In the genomic region with DNA sequence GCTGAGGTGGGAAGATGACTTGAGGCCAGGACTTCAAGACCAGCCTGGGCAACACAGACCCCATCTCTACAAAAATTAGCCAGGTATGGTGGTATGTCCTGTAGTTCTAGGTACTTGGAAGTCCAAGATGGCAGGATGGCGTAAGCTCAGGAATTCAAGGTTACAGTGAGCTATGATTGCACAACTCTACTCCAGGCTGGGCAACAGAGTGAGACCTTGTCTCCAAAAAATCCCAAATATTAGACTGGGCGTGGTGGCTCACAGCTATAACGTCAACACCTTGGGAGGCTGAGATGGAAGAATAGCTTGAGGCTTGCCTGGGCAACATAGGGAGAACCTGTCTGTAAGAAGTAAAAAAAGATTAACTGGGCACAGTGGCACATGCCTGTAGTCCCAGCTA, we compare ENCODE assay signal across 16 cellular contexts. TPM values are rescaled to one million over a fixed set of nuclear protein-coding genes. Genes with fewer than 3 reads are reported as not detected.
A peak's percentile ranks its signal among the peaks of the same experiment; 100 is the strongest.
DNase-seq lines count a peak whose midpoint lies in the region; ATAC-seq, FAIRE-seq and TF ChIP-seq lines count a peak whose summit lies in the region.
"Had no signal": no experiment of that assay in that cellular context is flagged by ENCODE, and none has a peak within 500 bp of the region (broad histone marks: within the 10 kb centered on the region; RNA-seq: fewer than 3 reads in every experiment).

No MANE protein-coding gene starts in this region.

- no peaks in the 10 kb centered on the region for H3K27me3 Mint-ChIP-seq in activated naive CD4-positive, alpha-beta T cell treated with anti-CD3 and anti-CD28 coated beads for 36 hours (ENCODE audit: low read depth)
- H3K27me3 Mint-ChIP-seq: CD4-positive, CD25-positive, alpha-beta regulatory T cell had no signal

- H3K4me3 ChIP-seq in Karpas-422 (ENCODE audit: low read length) (no peak overlapping the region), K562 (no peak overlapping the region)
- H3K4me3 ChIP-seq: BLaER1 treated with 17β-estradiol and CSF1 and Interleukin-3, amounts not matched to agents 10 nM and 100 nM had no signal

- peaks cover 35% of the 10 kb centered on the region for H3K79me2 ChIP-seq in Karpas-422 (ENCODE audit: low read length)
- no peaks in the 10 kb centered on the region; the same call in 1 of the 3 replicates for H3K79me2 ChIP-seq in K562 (ENCODE audit: control insufficient read depth, insufficient read depth, low read length)

- no peak for TF ChIP-seq RAD21 in K562 (CRISPR knock-in tag; conservative IDR thresholded peaks at IDR 0.05 in 1 of 2, IDR thresholded peaks at IDR 0.05 in 1 of 2)

- H2AFZ ChIP-seq in Karpas-422 (ENCODE audit: low read length), result no peak overlapping the region
- H2AFZ ChIP-seq in K562 (ENCODE audit: low read depth, low read length), result no peak overlapping the region

- H3K36me3 ChIP-seq in Karpas-422 (ENCODE audit: insufficient read depth, low read length) (peaks cover 6% of the 10 kb centered on the region), K562 (ENCODE audit: control insufficient read depth, insufficient read depth, low read length) (peaks cover 61% of the 10 kb centered on the region; the same call in 1 of the 3 replicates)

- no peaks in the 10 kb centered on the region for H3K9me3 ChIP-seq in Karpas-422 (ENCODE audit: low read length)
- no peaks in the 10 kb centered on the region for H3K9me3 ChIP-seq in K562 (replicated peaks; ENCODE audit: control insufficient read depth, insufficient read depth, low read depth, low read length)
- H3K9me3 ChIP-seq: BLaER1 treated with 17β-estradiol and CSF1 and Interleukin-3, amounts not matched to agents 10 nM and 100 nM had no signal

- H3K9me1 ChIP-seq in K562 (ENCODE audit: control insufficient read depth, insufficient read depth, low read length), result no peaks in the 10 kb centered on the region

- CTCF ChIA-PET in activated naive CD4-positive, alpha-beta T cell treated with anti-CD3 and anti-CD28 coated beads for 36 hours (lab: Charles Lee), result no interaction called here
- CTCF ChIA-PET in K562 (lab: Yijun Ruan, JAX; ENCODE audit: low intra/inter-chr PET ratio), result no interaction called here

- H3K9me2 ChIP-seq in Karpas-422 (replicated peaks; ENCODE audit: insufficient read depth, low read length), result no peaks in the 10 kb centered on the region

- H3K36me3 Mint-ChIP-seq in activated naive CD4-positive, alpha-beta T cell treated with anti-CD3 and anti-CD28 coated beads for 36 hours (ENCODE audit: low read depth), result peaks cover 15% of the 10 kb centered on the region
- peaks cover 0 to 8% of the 10 kb centered on the region in 2 donors for H3K36me3 Mint-ChIP-seq in activated naive CD4-positive, alpha-beta T cell treated with anti-CD3 and anti-CD28 coated beads, Interleukin-2, amount 50 U/mL, for 72 hours

- in situ Hi-C loops in K562 (cut with MboI), result no loop called here

- POLR2A ChIA-PET in K562 (lab: Yijun Ruan, JAX), result interaction anchor here (0.9 kb wide), 1 partner anchor 39 kb away, joined by 3 read pairs; a partner anchor contains a TSS

- no peak for TF ChIP-seq EP300 in K562 (IDR thresholded peaks at IDR 0.05; ENCODE audit: low read length)

- intact Hi-C loops in activated naive CD4-positive, alpha-beta T cell treated with anti-CD3 and anti-CD28 coated beads for 36 hours (cut with micrococcal nuclease), result no loop called here
- intact Hi-C loops in K562 (cut with micrococcal nuclease), result no loop called here

- TF ChIP-seq CTCF in K562 (IDR thresholded peaks at IDR 0.05 in 2 of 3, conservative IDR thresholded peaks at IDR 0.05 in 1 of 3; ENCODE audit: insufficient read depth in 2 of 3, low read depth in 1 of 3, low read length in 3 of 3), result no peak

- H3K4me1 ChIP-seq in Karpas-422 (ENCODE audit: low read length) (no peaks in the 10 kb centered on the region), K562 (replicated peaks in 1 of 2; ENCODE audit: control insufficient read depth in 2 of 2, insufficient read depth in 2 of 2, low read length in 2 of 2) (no peaks in the 10 kb centered on the region; a peak in 1 of 5 replicates)
- H3K4me1 ChIP-seq: BLaER1 treated with 17β-estradiol and CSF1 and Interleukin-3, amounts not matched to agents 10 nM and 100 nM had no signal

- peak overlapping the region; percentile 53 for H3K27ac Mint-ChIP-seq in activated naive CD4-positive, alpha-beta T cell treated with anti-CD3 and anti-CD28 coated beads for 36 hours
- no peak overlapping the region for H3K27ac Mint-ChIP-seq in activated naive CD4-positive, alpha-beta T cell treated with anti-CD3 and anti-CD28 coated beads, Interleukin-2, amount 50 U/mL, for 72 hours

- H3K9ac ChIP-seq in Karpas-422 (ENCODE audit: low read length) (no peak overlapping the region), K562 (ENCODE audit: insufficient read depth in 1 of 2, low read depth in 2 of 2, low read length in 2 of 2) (no peak overlapping the region)
- H3K9ac ChIP-seq: BLaER1 treated with 17β-estradiol and CSF1 and Interleukin-3, amounts not matched to agents 10 nM and 100 nM had no signal

- FAIRE-seq in K562 (lab: Jason Lieb, UNC), result no peak
- FAIRE-seq: H54, HTR-8/SVneo had no signal

- H3K4me2 ChIP-seq in Karpas-422 (ENCODE audit: low read depth, low read length, poor library complexity, severe bottlenecking), result no peak overlapping the region
- H3K4me2 ChIP-seq in K562 (ENCODE audit: insufficient read depth, low read length), result no peak overlapping the region
- H3K4me2 ChIP-seq: BLaER1 treated with 17β-estradiol and CSF1 and Interleukin-3, amounts not matched to agents 10 nM and 100 nM had no signal

- no peaks in the 10 kb centered on the region for H3K27me3 ChIP-seq in Karpas-422 (ENCODE audit: low read length)
- H3K27me3 ChIP-seq in K562 (ENCODE audit: control insufficient read depth in 2 of 2, insufficient read depth in 2 of 2, low read length in 2 of 2), result no peaks in the 10 kb centered on the region
- H3K27me3 ChIP-seq: BLaER1 treated with 17β-estradiol and CSF1 and Interleukin-3, amounts not matched to agents 10 nM and 100 nM had no signal

- TF ChIP-seq POLR2A in K562 (conservative IDR thresholded peaks at IDR 0.05), result no peak

- no peaks in the 10 kb centered on the region for H3K9me3 Mint-ChIP-seq in activated naive CD4-positive, alpha-beta T cell treated with anti-CD3 and anti-CD28 coated beads for 36 hours
- no peaks in the 10 kb centered on the region for H3K9me3 Mint-ChIP-seq in activated naive CD4-positive, alpha-beta T cell treated with anti-CD3 and anti-CD28 coated beads, Interleukin-2, amount 50 U/mL, for 72 hours
- H3K9me3 Mint-ChIP-seq: CD4-positive, CD25-positive, alpha-beta regulatory T cell had no signal

- H4K20me1 ChIP-seq in Karpas-422 (ENCODE audit: insufficient read depth, low read depth, low read length) (0 out of 2 replicates have a peak, but pooled peaks cover 2% of the 10 kb centered on the region), K562 (replicated peaks; ENCODE audit: control insufficient read depth, insufficient read depth, low read length) (no peaks in the 10 kb centered on the region)

- DNase-seq in activated naive CD4-positive, alpha-beta T cell treated with anti-CD3 and anti-CD28 coated beads for 36 hours, result no peak
- no peak for DNase-seq in activated naive CD4-positive, alpha-beta T cell treated with anti-CD3 and anti-CD28 coated beads, Interleukin-2, amount 50 U/mL, for 72 hours (ENCODE audit: low spot score in 2 of 2)
- DNase-seq in Karpas-422 (peak; percentile 39), K562 (ENCODE audit: extremely low read depth in 1 of 4, low spot score in 3 of 4) (no peak), NCI-H82 (lab: John Stamatoyannopoulos, UW) (no peak), retina (no peak)
- DNase-seq in activated CD4-positive, alpha-beta T cell treated with anti-CD3 and anti-CD28 coated beads, Interleukin-2, amount 50 U/mL, for 48 hours, result no peak
- DNase-seq: 8988T; ACHN; CD4-positive, CD25-positive, alpha-beta regulatory T cell; DMS53; GF-D8 had no signal

- ATAC-seq in activated naive CD4-positive, alpha-beta T cell treated with anti-CD3 and anti-CD28 coated beads, Interleukin-2, amount 50 U/mL, for 72 hours, result no peak
- ATAC-seq in K562, result no peak
- ATAC-seq: HCT116 had no signal

- 98% methylated on average over 3 of the region's 3 CpGs for WGBS in K562 (ENCODE audit: insufficient coverage, low coverage, missing lambda C conversion rate)

- no peak overlapping the region for H3K27ac ChIP-seq in Karpas-422 (ENCODE audit: low read length)
- no peak overlapping the region for H3K27ac ChIP-seq in K562 (ENCODE audit: extremely low read depth, low read depth, low read length)
- H3K27ac ChIP-seq: BLaER1 treated with 17β-estradiol and CSF1 and Interleukin-3, amounts not matched to agents 10 nM and 100 nM had no signal

- no peak overlapping the region for H3K4me3 Mint-ChIP-seq in activated naive CD4-positive, alpha-beta T cell treated with anti-CD3 and anti-CD28 coated beads for 36 hours
- H3K4me3 Mint-ChIP-seq: CD4-positive, CD25-positive, alpha-beta regulatory T cell had no signal

- H3K4me1 Mint-ChIP-seq in activated naive CD4-positive, alpha-beta T cell treated with anti-CD3 and anti-CD28 coated beads for 36 hours (ENCODE audit: low read depth), result no peaks in the 10 kb centered on the region

- no TSS peak for BruUV-seq in K562 (replicated peaks; lab: Mats Ljungman, UMichigan)

RNA-seq across cellular contexts. Expression of a gene that starts 30.8 kb away (rescaled TPM):
- total RNA-seq in activated naive CD4-positive, alpha-beta T cell treated with anti-CD3 and anti-CD28 coated beads for 36 hours, result 10 to 100 TPM; 54.7 to 56.8 TPM
- 10 to 100 TPM; 49.5 to 65.9 TPM for total RNA-seq in activated naive CD4-positive, alpha-beta T cell treated with anti-CD3 and anti-CD28 coated beads, Interleukin-2, amount 50 U/mL, for 72 hours
- total RNA-seq in Karpas-422 (2014; rRNA removed; shearing (Covaris generic); ENCODE audit: low replicate concordance), result 39.1 and 71.0 TPM in 2 replicates
- 25.3 and 93.4 TPM in 2 replicates for total RNA-seq in K562 (2011; cell fraction: chromatin; rRNA removed; ENCODE audit: low replicate concordance)
- 17.5 and 19.6 TPM in 2 replicates for total RNA-seq in K562 (2011; cell fraction: nucleolus; rRNA removed)
- total RNA-seq in K562 (2011; cell fraction: nucleoplasm; rRNA removed), result 36.7 and 56.3 TPM in 2 replicates
- total RNA-seq in K562 (2014; rRNA removed), result 16.9 and 22.2 TPM in 2 replicates
- 64.3 and 73.2 TPM in 2 replicates for total RNA-seq in K562 (2014; rRNA removed; fragmentation: Illumina TruSeq; extraction: Trizol)
- 52.4 and 56.4 TPM in 2 replicates for total RNA-seq in K562 (2015; rRNA removed; fragmentation: Illumina TruSeq; extraction: Trizol)
- 45.6 and 48.3 TPM in 2 replicates for total RNA-seq in K562 (2021)
- 22.3 and 47.2 TPM in 2 replicates for polyA plus RNA-seq in K562 (2011; rRNA removed)
- 7.2 and 8.9 TPM in 2 replicates for polyA plus RNA-seq in K562 (2011; cell fraction: cytosol; rRNA removed)
- 17.9 and 19.5 TPM in 2 replicates for polyA plus RNA-seq in K562 (2011; cell fraction: nucleus; rRNA removed)
- polyA plus RNA-seq in K562 (2012), result 32.1 and 33.4 TPM in 2 replicates
- 50.4 and 59.7 TPM in 2 replicates for polyA plus RNA-seq in K562 (2014; fragmentation: Illumina TruSeq; extraction: Trizol)
- polyA plus RNA-seq in K562 (2014; fragmentation: Nextera tagmentation; extraction: Ambion mirVana), result 10 to 100 TPM; 19.5 to 21.9 TPM
- 33.3 and 34.1 TPM in 2 replicates for polyA plus RNA-seq in K562 (2014; rRNA removed)
- 39.5 and 51.7 TPM in 2 replicates for polyA minus RNA-seq in K562 (2011; rRNA and poly(A)+ RNA removed)
- 14.1 and 29.7 TPM in 2 replicates for polyA minus RNA-seq in K562 (2011; cell fraction: cytosol; rRNA and poly(A)+ RNA removed)
- 9.3 and 12.0 TPM in 2 replicates for polyA minus RNA-seq in K562 (2011; cell fraction: nucleus; rRNA and poly(A)+ RNA removed)

RNA-seq across cellular contexts. Expression of a gene that starts 39.5 kb away (rescaled TPM):
- 10 to 100 TPM; 14.4 to 15.0 TPM for total RNA-seq in activated naive CD4-positive, alpha-beta T cell treated with anti-CD3 and anti-CD28 coated beads for 36 hours
- 10 to 100 TPM; 18.3 to 27.9 TPM for total RNA-seq in activated naive CD4-positive, alpha-beta T cell treated with anti-CD3 and anti-CD28 coated beads, Interleukin-2, amount 50 U/mL, for 72 hours
- total RNA-seq in Karpas-422 (2014; rRNA removed; shearing (Covaris generic); ENCODE audit: low replicate concordance), result 12.5 and 21.2 TPM in 2 replicates
- 63.1 and 103 TPM in 2 replicates for total RNA-seq in K562 (2011; cell fraction: chromatin; rRNA removed; ENCODE audit: low replicate concordance)
- 30.0 and 32.0 TPM in 2 replicates for total RNA-seq in K562 (2011; cell fraction: nucleolus; rRNA removed)
- 59.4 and 65.3 TPM in 2 replicates for total RNA-seq in K562 (2011; cell fraction: nucleoplasm; rRNA removed)
- 10.5 and 15.0 TPM in 2 replicates for total RNA-seq in K562 (2014; rRNA removed)
- total RNA-seq in K562 (2014; rRNA removed; fragmentation: Illumina TruSeq; extraction: Trizol), result 11.1 and 12.7 TPM in 2 replicates
- 18.9 and 19.8 TPM in 2 replicates for total RNA-seq in K562 (2015; rRNA removed; fragmentation: Illumina TruSeq; extraction: Trizol)
- 11.7 and 12.4 TPM in 2 replicates for total RNA-seq in K562 (2021)
- 10.0 and 11.0 TPM in 2 replicates for polyA plus RNA-seq in K562 (2011; rRNA removed)
- 3.8 and 5.3 TPM in 2 replicates for polyA plus RNA-seq in K562 (2011; cell fraction: cytosol; rRNA removed)
- polyA plus RNA-seq in K562 (2011; cell fraction: nucleus; rRNA removed), result 16.7 and 25.7 TPM in 2 replicates
- polyA plus RNA-seq in K562 (2012), result 11.3 and 14.4 TPM in 2 replicates
- 12.3 and 13.8 TPM in 2 replicates for polyA plus RNA-seq in K562 (2014; fragmentation: Illumina TruSeq; extraction: Trizol)
- polyA plus RNA-seq in K562 (2014; fragmentation: Nextera tagmentation; extraction: Ambion mirVana), result 1 to 10 TPM; 2.7 to 3.8 TPM
- 16.0 and 18.6 TPM in 2 replicates for polyA plus RNA-seq in K562 (2014; rRNA removed)
- polyA minus RNA-seq in K562 (2011; rRNA and poly(A)+ RNA removed), result 11.5 and 23.3 TPM in 2 replicates
- 5.3 and 7.8 TPM in 2 replicates for polyA minus RNA-seq in K562 (2011; cell fraction: cytosol; rRNA and poly(A)+ RNA removed)
- polyA minus RNA-seq in K562 (2011; cell fraction: nucleus; rRNA and poly(A)+ RNA removed), result 16.0 and 23.3 TPM in 2 replicates
